ENCODE assay signal across 1 cellular context in genomic region chr15:71807691-71808091, GRCh38.
TF ChIP-seq lines count a peak whose summit lies in the region.

No MANE protein-coding gene starts in this region.

TF ChIP-seq in SK-N-SH, 30 proteins besides CTCF, POLR2A, EP300 and RAD21:
- TF ChIP-seq FOXM1 (IDR thresholded peaks at IDR 0.05; ENCODE audit: low read depth) (no peak), NFIC (IDR thresholded peaks at IDR 0.05; ENCODE audit: borderline replicate concordance) (no peak), SMC3 (IDR thresholded peaks at IDR 0.05; ENCODE audit: low read depth, low read length) (no peak), FOXJ3 (CRISPR knock-in tag; IDR thresholded peaks at IDR 0.05) (no peak), ELF1 (IDR thresholded peaks at IDR 0.05) (no peak), TAF1 (IDR thresholded peaks at IDR 0.05; ENCODE audit: borderline replicate concordance, low read depth, low read length) (no peak), NRF1 (IDR thresholded peaks at IDR 0.05; ENCODE audit: low read depth, low read length) (no peak), CHD2 (IDR thresholded peaks at IDR 0.05; ENCODE audit: low read length, partially characterized antibody) (no peak), IRF3 (IDR thresholded peaks at IDR 0.05; ENCODE audit: low read depth, low read length) (no peak), EZH2phosphoT487 (IDR thresholded peaks at IDR 0.05; ENCODE audit: borderline replicate concordance, low read depth) (no peak)
